ENCODE assay signal across 16 cellular contexts in the genomic region with DNA sequence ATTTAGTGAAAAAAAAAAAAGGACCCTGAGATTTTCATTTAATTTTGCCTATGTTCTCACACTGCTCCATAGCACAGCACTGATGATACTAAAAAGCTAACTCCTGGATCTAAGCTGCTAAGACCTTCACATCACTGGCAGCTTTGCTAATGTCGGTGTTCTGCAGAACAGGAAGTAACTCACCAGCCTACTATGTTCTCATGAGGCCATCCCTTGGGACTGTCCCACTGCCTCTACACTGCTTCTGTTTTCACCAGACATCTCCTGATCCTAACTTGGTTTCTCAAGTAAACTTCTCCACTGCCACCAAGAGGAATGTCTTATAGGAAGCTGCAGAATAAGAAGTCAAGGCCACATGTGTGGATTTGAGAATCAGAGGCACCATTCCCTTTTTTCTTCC. TPM values are rescaled to one million over a fixed set of nuclear protein-coding genes. Genes with fewer than 3 reads are reported as not detected.
A peak's percentile ranks its signal among the peaks of the same experiment; 100 is the strongest.
DNase-seq lines count a peak whose midpoint lies in the region; ATAC-seq, FAIRE-seq and TF ChIP-seq lines count a peak whose summit lies in the region.
"Had no signal": no experiment of that assay in that cellular context is flagged by ENCODE, and none has a peak within 500 bp of the region (broad histone marks: within the 10 kb centered on the region; RNA-seq: fewer than 3 reads in every experiment).

No MANE protein-coding gene starts in this region.

- RAD21 ChIA-PET in GM12878 (lab: Charles Lee; ENCODE audit: unreplicated experiment) = no interaction called here

- no peak for TF ChIP-seq CTCF in GM12878 (IDR thresholded peaks at IDR 0.05 in 2 of 3, conservative IDR thresholded peaks at IDR 0.05 in 1 of 3; ENCODE audit: control insufficient read depth in 2 of 3, extremely low read depth in 1 of 3, insufficient read depth in 1 of 3, low read depth in 3 of 3, low read length in 3 of 3)

- TF ChIP-seq EP300 in GM12878 (IDR thresholded peaks at IDR 0.05; ENCODE audit: borderline replicate concordance in 1 of 2, control insufficient read depth in 1 of 2, low read depth in 2 of 2, low read length in 2 of 2) = no peak

- SMC1A ChIA-PET in GM12878 (lab: Charles Lee; ENCODE audit: uncharacterized antibody, unreplicated experiment) = no interaction called here

- no TSS peak for BruUV-seq in GM12878 (replicated peaks; lab: Mats Ljungman, UMichigan)

- peak overlapping the region; percentile 7 to 62 (median 28); a peak in 16 of 22 replicates for H3K4me2 ChIP-seq in BLaER1 treated with 17β-estradiol and CSF1 and Interleukin-3, amounts not matched to agents 10 nM and 100 nM
- H3K4me2 ChIP-seq in GM12878 (ENCODE audit: control insufficient read depth, insufficient read depth) = no peak overlapping the region
- H3K4me2 ChIP-seq: GM23338 had no signal

- H3K36me3 ChIP-seq in BLaER1 treated with 17β-estradiol and CSF1 and Interleukin-3, amounts not matched to agents 10 nM and 100 nM = peaks cover 0 to 28% (median 0%) of the 10 kb centered on the region in 11 experiments; a peak in 4 of 22 replicates
- H3K36me3 ChIP-seq in GM12878 (ENCODE audit: control insufficient read depth in 2 of 2, insufficient read depth in 2 of 2, low read length in 1 of 2) = no peaks in the 10 kb centered on the region

- ATAC-seq in GM12878 (peak; percentile 38), naive B cell (ENCODE audit: low read depth in 2 of 2) (peak; percentile 49 to 58), HG03025 (IDR thresholded peaks at IDR 0.05; ENCODE audit: low FRiP score, unreplicated experiment) (no peak), GM21825 (IDR thresholded peaks at IDR 0.05; ENCODE audit: unreplicated experiment) (no peak), HG02588 (IDR thresholded peaks at IDR 0.05; ENCODE audit: unreplicated experiment) (no peak)
- ATAC-seq: GM23338, HepG2 had no signal

- peaks cover 5 to 43% (median 8%) of the 10 kb centered on the region in 10 experiments; a peak in 18 of 20 replicates for H3K4me1 ChIP-seq in BLaER1 treated with 17β-estradiol and CSF1 and Interleukin-3, amounts not matched to agents 10 nM and 100 nM
- no peaks in the 10 kb centered on the region for H3K4me1 ChIP-seq in GM12878 (ENCODE audit: control insufficient read depth, insufficient read depth, low read length)

- peak; percentile 36 for DNase-seq in MV-4-11 (lab: John Stamatoyannopoulos, UW)
- DNase-seq in GM12878 (ENCODE audit: low read depth, low spot score) = no peak
- no peak for DNase-seq in naive B cell
- DNase-seq: CD4-positive, CD25-positive, alpha-beta regulatory T cell; DMS53; GF-D8; H7 had no signal

- H3K27me3 Mint-ChIP-seq in naive B cell = peaks cover 28 to 54% (median 41%) of the 10 kb centered on the region in 3 donors

- peaks cover 0 to 12% (median 0%) of the 10 kb centered on the region in 7 donors for H3K9me3 Mint-ChIP-seq in naive B cell
- H3K9me3 Mint-ChIP-seq: CD4-positive, CD25-positive, alpha-beta regulatory T cell had no signal

- no peak for TF ChIP-seq RAD21 in GM12878 (IDR thresholded peaks at IDR 0.05; ENCODE audit: insufficient read depth, low read depth, low read length)

- in situ Hi-C loops in GM12878 (cut with MboI) = no loop called here

- WGBS in GM12878 (ENCODE audit: insufficient coverage, insufficient replicate concordance, low lambda C conversion rate, missing lambda C conversion rate) = 0% methylated on average over 1 of the region's 1 CpG

- no peaks in the 10 kb centered on the region for H3K27me3 ChIP-seq in BLaER1 treated with 17β-estradiol and CSF1 and Interleukin-3, amounts not matched to agents 10 nM and 100 nM
- peaks cover 0 to 2% of the 10 kb centered on the region in 2 experiments; a peak in 1 of 4 replicates for H3K27me3 ChIP-seq in GM12878 (replicated peaks in 1 of 2; ENCODE audit: control insufficient read depth in 2 of 2, insufficient read depth in 2 of 2, low read length in 1 of 2)

- H3K4me3 ChIP-seq in BLaER1 treated with 17β-estradiol and CSF1 and Interleukin-3, amounts not matched to agents 10 nM and 100 nM = no peak overlapping the region
- no peak overlapping the region for H3K4me3 ChIP-seq in GM12878
- H3K4me3 ChIP-seq: GM23338 had no signal

- no peaks in the 10 kb centered on the region for H3K4me1 Mint-ChIP-seq in naive B cell
- H3K4me1 Mint-ChIP-seq: CD4-positive, CD25-positive, alpha-beta regulatory T cell had no signal

- intact Hi-C loops in GM12878 (cut with micrococcal nuclease; ENCODE audit: unreplicated experiment) = no loop called here

- H4K20me1 ChIP-seq in BLaER1 treated with 17β-estradiol and CSF1 and Interleukin-3, amounts not matched to agents 10 nM and 100 nM = peaks cover 0 to 65% (median 0%) of the 10 kb centered on the region in 11 experiments; a peak in 5 of 22 replicates
- H4K20me1 ChIP-seq in GM12878 (ENCODE audit: control insufficient read depth, insufficient read depth) = no peaks in the 10 kb centered on the region

- POLR2A ChIA-PET in GM12878 (lab: Charles Lee) = no interaction called here

- H3K79me2 ChIP-seq in GM12878 (ENCODE audit: control insufficient read depth, insufficient read depth, low read length) = no peaks in the 10 kb centered on the region

- H2AFZ ChIP-seq in GM12878 (ENCODE audit: control insufficient read depth, low read depth, low read length) = no peak overlapping the region
- H2AFZ ChIP-seq: GM23338 had no signal

- H3K9me3 ChIP-seq in BLaER1 treated with 17β-estradiol and CSF1 and Interleukin-3, amounts not matched to agents 10 nM and 100 nM (replicated peaks in 1 of 11) = peaks cover 0 to 18% (median 8%) of the 10 kb centered on the region in 11 experiments; a peak in 8 of 22 replicates
- no peaks in the 10 kb centered on the region; the same call in 2 of the 3 replicates for H3K9me3 ChIP-seq in GM12878 (replicated peaks; ENCODE audit: control insufficient read depth, insufficient read depth, low read length)

- H3K36me3 Mint-ChIP-seq in naive B cell = no peaks in the 10 kb centered on the region
- H3K36me3 Mint-ChIP-seq: CD4-positive, CD25-positive, alpha-beta regulatory T cell had no signal

- TF ChIP-seq POLR2A in GM12878 (IDR thresholded peaks at IDR 0.05; ENCODE audit: low read depth, low read length) = no peak

- CTCF ChIA-PET in GM12878 (lab: Yijun Ruan, JAX) = no interaction called here

- peak overlapping the region in 1 of 6 donors; percentile 4 for H3K27ac Mint-ChIP-seq in naive B cell
- H3K27ac Mint-ChIP-seq: CD4-positive, CD25-positive, alpha-beta regulatory T cell; GM23338 had no signal

- no peak overlapping the region for H3K9ac ChIP-seq in BLaER1 treated with 17β-estradiol and CSF1 and Interleukin-3, amounts not matched to agents 10 nM and 100 nM
- H3K9ac ChIP-seq in GM12878 (ENCODE audit: control insufficient read depth, insufficient read depth, low read length) = no peak overlapping the region

- no peak overlapping the region for H3K4me3 Mint-ChIP-seq in naive B cell
- H3K4me3 Mint-ChIP-seq: CD4-positive, CD25-positive, alpha-beta regulatory T cell; GM23338 had no signal

- no peak overlapping the region for H3K27ac ChIP-seq in BLaER1 treated with 17β-estradiol and CSF1 and Interleukin-3, amounts not matched to agents 10 nM and 100 nM
- no peak overlapping the region for H3K27ac ChIP-seq in GM12878 (ENCODE audit: control insufficient read depth, insufficient read depth)

- no peak for FAIRE-seq in GM12878 (lab: Jason Lieb, UNC)
- FAIRE-seq: A204.1, GM18507, HepG2, HTR-8/SVneo had no signal

RNA-seq across cellular contexts. Expression of a gene that starts 15.1 kb away (rescaled TPM):
- 10.0 and 10.2 TPM in 2 replicates for total RNA-seq in GM12878 (2013; cell fraction: nucleolus; rRNA removed)
- total RNA-seq in GM12878 (2014; rRNA removed) = 0.06 and 0.11 TPM in 2 replicates
- not detected in 2 replicates for total RNA-seq in GM12878 (2014; rRNA removed; fragmentation: Illumina TruSeq; extraction: Trizol)
- not detected in 2 replicates for total RNA-seq in GM12878 (2021)
- polyA plus RNA-seq in GM12878 (2011; ENCODE audit: low read depth) = not detected
- polyA plus RNA-seq in GM12878 (2011; rRNA removed) = 1.2 and 1.3 TPM in 2 replicates
- 0.95 and 1.3 TPM in 2 replicates for polyA plus RNA-seq in GM12878 (2011; cell fraction: cytosol; rRNA removed)
- polyA plus RNA-seq in GM12878 (2011; cell fraction: nucleus; rRNA removed) = 1.1 and 1.4 TPM in 2 replicates
- polyA plus RNA-seq in GM12878 (2012) = not detected in 2 replicates
- polyA plus RNA-seq in GM12878 (2014; fragmentation: Illumina TruSeq; extraction: Trizol) = 0.01 TPM in 1 of 2 replicates, not detected in the other
- polyA plus RNA-seq in GM12878 (2014; fragmentation: Nextera tagmentation; extraction: Ambion mirVana) = under 1 TPM; 0.04 to 0.06 TPM
- 0.08 TPM in 1 of 2 replicates, not detected in the other for polyA plus RNA-seq in GM12878 (2014; rRNA removed)
- polyA plus RNA-seq in GM12878 (2016; fragmentation: Nextera tagmentation; extraction: Ambion mirVana) = not detected
- polyA minus RNA-seq in GM12878 (2011; rRNA and poly(A)+ RNA removed) = 2.8 and 3.9 TPM in 2 replicates
- polyA minus RNA-seq in GM12878 (2011; cell fraction: cytosol; rRNA and poly(A)+ RNA removed) = 0.80 and 0.83 TPM in 2 replicates
- polyA minus RNA-seq in GM12878 (2011; cell fraction: nucleus; rRNA and poly(A)+ RNA removed) = 5.1 and 7.1 TPM in 2 replicates
- not detected for polyA plus RNA-seq in naive B cell (ENCODE audit: low read depth in 6 of 6)
- total RNA-seq: CD4-positive, CD25-positive, alpha-beta regulatory T cell had no signal
- polyA plus RNA-seq: CD4-positive, CD25-positive, alpha-beta regulatory T cell; HepG2 had no signal

RNA-seq across cellular contexts. Expression of a gene that starts 29.1 kb away (rescaled TPM):
- total RNA-seq in GM12878 (2013; cell fraction: nucleolus; rRNA removed) = 47.7 and 48.2 TPM in 2 replicates
- 70.7 and 78.9 TPM in 2 replicates for total RNA-seq in GM12878 (2014; rRNA removed)
- total RNA-seq in GM12878 (2014; rRNA removed; fragmentation: Illumina TruSeq; extraction: Trizol) = 71.1 and 71.2 TPM in 2 replicates
- 48.0 and 51.4 TPM in 2 replicates for total RNA-seq in GM12878 (2021)
- 34.3 TPM for polyA plus RNA-seq in GM12878 (2011; ENCODE audit: low read depth)
- 62.2 and 81.9 TPM in 2 replicates for polyA plus RNA-seq in GM12878 (2011; rRNA removed)
- 29.5 and 31.7 TPM in 2 replicates for polyA plus RNA-seq in GM12878 (2011; cell fraction: cytosol; rRNA removed)
- polyA plus RNA-seq in GM12878 (2011; cell fraction: nucleus; rRNA removed) = 43.1 and 45.5 TPM in 2 replicates
- 41.8 and 46.5 TPM in 2 replicates for polyA plus RNA-seq in GM12878 (2012)
- 73.9 and 85.6 TPM in 2 replicates for polyA plus RNA-seq in GM12878 (2014; fragmentation: Illumina TruSeq; extraction: Trizol)
- 100 to 1,000 TPM; 178 to 208 TPM for polyA plus RNA-seq in GM12878 (2014; fragmentation: Nextera tagmentation; extraction: Ambion mirVana)
- polyA plus RNA-seq in GM12878 (2014; rRNA removed) = 56.5 and 65.4 TPM in 2 replicates
- 100 to 1,000 TPM; 127 to 129 TPM for polyA plus RNA-seq in GM12878 (2016; fragmentation: Nextera tagmentation; extraction: Ambion mirVana)
- 41.0 and 47.5 TPM in 2 replicates for polyA minus RNA-seq in GM12878 (2011; rRNA and poly(A)+ RNA removed)
- polyA minus RNA-seq in GM12878 (2011; cell fraction: cytosol; rRNA and poly(A)+ RNA removed) = 16.3 and 19.8 TPM in 2 replicates
- 16.0 and 22.0 TPM in 2 replicates for polyA minus RNA-seq in GM12878 (2011; cell fraction: nucleus; rRNA and poly(A)+ RNA removed)
- 10 to 100 TPM; 21.6 to 57.4 (median 50.7) TPM for polyA plus RNA-seq in naive B cell (ENCODE audit: low read depth in 6 of 6)

Comparison
In these comparisons a context has a peak if more than half of its experiments do, and no peak if none do; other contexts are left out.
1. ATAC-seq: peak in GM12878 (single experiment) and naive B cell (2 of 2); none in HG03025 (single experiment), GM21825 (single experiment) and HG02588 (single experiment).